12 cellular contexts compared by ENCODE assay signal in genomic region chr6:46772754-46773153, GRCh38. TPM values are rescaled to one million over a fixed set of nuclear protein-coding genes. Genes with fewer than 3 reads are reported as not detected.
A peak's percentile ranks its signal among the peaks of the same experiment; 100 is the strongest.
DNase-seq lines count a peak whose midpoint lies in the region; ATAC-seq, FAIRE-seq and TF ChIP-seq lines count a peak whose summit lies in the region.
"Had no signal": no experiment of that assay in that cellular context is flagged by ENCODE, and none has a peak within 500 bp of the region (broad histone marks: within the 10 kb centered on the region; RNA-seq: fewer than 3 reads in every experiment).

No MANE protein-coding gene starts in this region.

- no peaks in the 10 kb centered on the region for H3K36me3 Mint-ChIP-seq in CD4-positive, alpha-beta T cell (ENCODE audit: low read depth)
- H3K36me3 Mint-ChIP-seq in T-helper 2 cell treated with Interferon-gamma antibody and Interleukin-4, amounts not matched to agents 5 μg/mL and 100 μg/mL, for 36 hours (ENCODE audit: low read depth): no peaks in the 10 kb centered on the region

- TF ChIP-seq RAD21 in GM12878 (IDR thresholded peaks at IDR 0.05; ENCODE audit: insufficient read depth, low read depth, low read length): no peak

- H3K9me3 Mint-ChIP-seq in CD4-positive, alpha-beta T cell: no peaks in the 10 kb centered on the region
- no peaks in the 10 kb centered on the region for H3K9me3 Mint-ChIP-seq in T-helper 2 cell treated with Interferon-gamma antibody and Interleukin-4, amounts not matched to agents 5 μg/mL and 100 μg/mL, for 36 hours

- no peak for TF ChIP-seq POLR2A in GM12878 (IDR thresholded peaks at IDR 0.05; ENCODE audit: low read depth, low read length)

- no peak overlapping the region for H2AFZ ChIP-seq in GM12878 (ENCODE audit: control insufficient read depth, low read depth, low read length)

- POLR2A ChIA-PET in GM12878 (lab: Charles Lee): no interaction called here
- POLR2A ChIA-PET in CD4-positive, alpha-beta T cell (lab: Charles Lee): no interaction called here

- FAIRE-seq in GM12878 (lab: Jason Lieb, UNC): no peak
- no peak for FAIRE-seq in pancreas (lab: Jason Lieb, UNC)

- H3K9me3 ChIP-seq in GM12878 (replicated peaks; ENCODE audit: control insufficient read depth, insufficient read depth, low read length) (no peaks in the 10 kb centered on the region), pancreas (no peaks in the 10 kb centered on the region)
- no peaks in the 10 kb centered on the region for H3K9me3 ChIP-seq in CD4-positive, alpha-beta T cell (ENCODE audit: control insufficient read depth, low read length)

- CTCF ChIA-PET in GM12878 (lab: Yijun Ruan, JAX): no interaction called here
- CTCF ChIA-PET in CD4-positive, alpha-beta T cell (lab: Charles Lee): no interaction called here

- 0% methylated on average over 2 of the region's 2 CpGs for WGBS in GM12878 (ENCODE audit: insufficient coverage, insufficient replicate concordance, low lambda C conversion rate, missing lambda C conversion rate)
- 76 to 82% methylated on average over 2 of the region's 2 CpGs for WGBS in pancreas, 2 donors

- H3K27ac Mint-ChIP-seq in CD4-positive, alpha-beta T cell: no peak overlapping the region
- H3K27ac Mint-ChIP-seq in T-helper 2 cell treated with Interferon-gamma antibody and Interleukin-4, amounts not matched to agents 5 μg/mL and 100 μg/mL, for 36 hours: no peak overlapping the region

- TF ChIP-seq EP300 in GM12878 (IDR thresholded peaks at IDR 0.05; ENCODE audit: borderline replicate concordance in 1 of 2, control insufficient read depth in 1 of 2, low read depth in 2 of 2, low read length in 2 of 2): no peak

- H3K4me1 ChIP-seq in GM12878 (ENCODE audit: control insufficient read depth, insufficient read depth, low read length) (no peaks in the 10 kb centered on the region), pancreas (no peaks in the 10 kb centered on the region)

- RAD21 ChIA-PET in GM12878 (lab: Charles Lee; ENCODE audit: unreplicated experiment): no interaction called here

- H3K4me3 ChIP-seq in GM12878 (no peak overlapping the region), pancreas (no peak overlapping the region)

- BruUV-seq in GM12878 (replicated peaks; lab: Mats Ljungman, UMichigan): no TSS peak

- in situ Hi-C loops in GM12878 (cut with MboI): loop anchor here (10.0 kb wide), 1 partner anchor 348 kb away; no protein-coding TSS in a partner anchor

- no peaks in the 10 kb centered on the region for H3K79me2 ChIP-seq in GM12878 (ENCODE audit: control insufficient read depth, insufficient read depth, low read length)

- no peak overlapping the region for H3K4me2 ChIP-seq in GM12878 (ENCODE audit: control insufficient read depth, insufficient read depth)

- H3K4me3 Mint-ChIP-seq in CD4-positive, alpha-beta T cell: no peak overlapping the region
- H3K4me3 Mint-ChIP-seq in T-helper 2 cell treated with Interferon-gamma antibody and Interleukin-4, amounts not matched to agents 5 μg/mL and 100 μg/mL, for 36 hours: no peak overlapping the region

- H3K27ac ChIP-seq in GM12878 (ENCODE audit: control insufficient read depth, insufficient read depth) (no peak overlapping the region), pancreas (peak overlapping the region in 1 of 4 donors; percentile 35)
- no peak overlapping the region for H3K27ac ChIP-seq in CD4-positive, alpha-beta T cell (ENCODE audit: low read depth, low read length)

- H3K27me3 Mint-ChIP-seq in CD4-positive, alpha-beta T cell: peaks cover 14% of the 10 kb centered on the region
- H3K27me3 Mint-ChIP-seq in T-helper 2 cell treated with Interferon-gamma antibody and Interleukin-4, amounts not matched to agents 5 μg/mL and 100 μg/mL, for 36 hours (ENCODE audit: low read depth): no peaks in the 10 kb centered on the region

- no peak for TF ChIP-seq CTCF in GM12878 (IDR thresholded peaks at IDR 0.05 in 2 of 3, conservative IDR thresholded peaks at IDR 0.05 in 1 of 3; ENCODE audit: control insufficient read depth in 2 of 3, extremely low read depth in 1 of 3, insufficient read depth in 1 of 3, low read depth in 3 of 3, low read length in 3 of 3)
- TF ChIP-seq CTCF in pancreas (IDR thresholded peaks at IDR 0.05): no peak
- TF ChIP-seq CTCF in CD4-positive, alpha-beta T cell (IDR thresholded peaks at IDR 0.05): no peak

- no peaks in the 10 kb centered on the region for H3K27me3 ChIP-seq in GM12878 (replicated peaks in 1 of 2; ENCODE audit: control insufficient read depth in 2 of 2, insufficient read depth in 2 of 2, low read length in 1 of 2)
- no peaks in the 10 kb centered on the region for H3K27me3 ChIP-seq in pancreas
- no peaks in the 10 kb centered on the region for H3K27me3 ChIP-seq in CD4-positive, alpha-beta T cell (ENCODE audit: control insufficient read depth, insufficient read depth, low read length)

- H4K20me1 ChIP-seq in GM12878 (ENCODE audit: control insufficient read depth, insufficient read depth): no peaks in the 10 kb centered on the region

- peak; percentile 66 for ATAC-seq in GM18867 (IDR thresholded peaks at IDR 0.05; ENCODE audit: unreplicated experiment)
- ATAC-seq in HG03095 (IDR thresholded peaks at IDR 0.05; ENCODE audit: unreplicated experiment): peak; percentile 57
- ATAC-seq in GM12878: no peak; the same call in 2 of the 3 replicates
- peak in 3 of 4 donors; percentile 11 to 82 (median 81) for ATAC-seq in pancreas
- no peak for ATAC-seq in CD4-positive, alpha-beta T cell (ENCODE audit: poor library complexity)

- SMC1A ChIA-PET in GM12878 (lab: Charles Lee; ENCODE audit: uncharacterized antibody, unreplicated experiment): no interaction called here

- DNase-seq in GM12878 (ENCODE audit: low read depth, low spot score) (peak; percentile 9), pancreas (peak in 1 of 6 donors; percentile 56), dermis blood vessel endothelial cell (no peak), SHP77 treated with DMSO at 0.1 percent for 48 hours (lab: John Stamatoyannopoulos, UW) (no peak)
- DNase-seq in CD4-positive, alpha-beta T cell: no peak
- DNase-seq in T-helper 2 cell treated with Interferon-gamma antibody and Interleukin-4, amounts not matched to agents 5 μg/mL and 100 μg/mL, for 36 hours (ENCODE audit: low spot score): no peak
- DNase-seq: amniotic stem cell, erythroblast had no signal

- no peak overlapping the region for H3K9ac ChIP-seq in GM12878 (ENCODE audit: control insufficient read depth, insufficient read depth, low read length)

- intact Hi-C loops in GM12878 (cut with micrococcal nuclease; ENCODE audit: unreplicated experiment) (no loop called here), pancreas (cut with DNase I) (no loop called here)
- intact Hi-C loops in CD4-positive, alpha-beta T cell (cut with DNase I, micrococcal nuclease): no loop called here

- no peaks in the 10 kb centered on the region for H3K4me1 Mint-ChIP-seq in CD4-positive, alpha-beta T cell (ENCODE audit: low read depth)
- H3K4me1 Mint-ChIP-seq in T-helper 2 cell treated with Interferon-gamma antibody and Interleukin-4, amounts not matched to agents 5 μg/mL and 100 μg/mL, for 36 hours (ENCODE audit: low read depth): no peaks in the 10 kb centered on the region

- H3K36me3 ChIP-seq in GM12878 (ENCODE audit: control insufficient read depth in 2 of 2, insufficient read depth in 2 of 2, low read length in 1 of 2) (no peaks in the 10 kb centered on the region), pancreas (no peaks in the 10 kb centered on the region)

RNA-seq across cellular contexts. Expression of gene MEP1A, which starts 20.4 kb away (rescaled TPM):
- total RNA-seq in GM12878 (2013; cell fraction: nucleolus; rRNA removed): not detected in 2 replicates
- not detected in 2 replicates for total RNA-seq in GM12878 (2014; rRNA removed)
- not detected in 2 replicates for total RNA-seq in GM12878 (2014; rRNA removed; fragmentation: Illumina TruSeq; extraction: Trizol)
- total RNA-seq in GM12878 (2021): not detected in 2 replicates
- polyA plus RNA-seq in GM12878 (2011; ENCODE audit: low read depth): not detected
- polyA plus RNA-seq in GM12878 (2011; rRNA removed): not detected in 2 replicates
- polyA plus RNA-seq in GM12878 (2011; cell fraction: cytosol; rRNA removed): not detected in 2 replicates
- polyA plus RNA-seq in GM12878 (2011; cell fraction: nucleus; rRNA removed): not detected in 2 replicates
- polyA plus RNA-seq in GM12878 (2012): not detected in 2 replicates
- polyA plus RNA-seq in GM12878 (2014; fragmentation: Illumina TruSeq; extraction: Trizol): not detected in 2 replicates
- not detected for polyA plus RNA-seq in GM12878 (2014; fragmentation: Nextera tagmentation; extraction: Ambion mirVana)
- not detected in 2 replicates for polyA plus RNA-seq in GM12878 (2014; rRNA removed)
- polyA plus RNA-seq in GM12878 (2016; fragmentation: Nextera tagmentation; extraction: Ambion mirVana): not detected
- not detected in 2 replicates for polyA minus RNA-seq in GM12878 (2011; rRNA and poly(A)+ RNA removed)
- not detected in 2 replicates for polyA minus RNA-seq in GM12878 (2011; cell fraction: cytosol; rRNA and poly(A)+ RNA removed)
- polyA minus RNA-seq in GM12878 (2011; cell fraction: nucleus; rRNA and poly(A)+ RNA removed): not detected in 2 replicates
- 1 to 10 TPM in 2 of 6 donors, under 1 TPM in 4; 0.09 to 2.7 (median 0.37) TPM for total RNA-seq in pancreas
- polyA plus RNA-seq in pancreas: under 1 TPM; 0.02 to 0.34 TPM
- not detected for total RNA-seq in CD4-positive, alpha-beta T cell
- not detected in 2 replicates for total RNA-seq in dermis blood vessel endothelial cell
- total RNA-seq: RPMI7951, urinary bladder had no signal
- polyA plus RNA-seq: urinary bladder had no signal

RNA-seq across cellular contexts. Expression of gene ANKRD66, which starts 26.0 kb away (rescaled TPM):
- total RNA-seq in GM12878 (2013; cell fraction: nucleolus; rRNA removed): not detected in 2 replicates
- total RNA-seq in GM12878 (2014; rRNA removed) (not detected in 2 replicates), GM12878 (2014; rRNA removed; fragmentation: Illumina TruSeq; extraction: Trizol) (not detected in 2 replicates), GM12878 (2021) (not detected in 2 replicates), pancreas (not detected), dermis blood vessel endothelial cell (not detected in 2 replicates)
- not detected for polyA plus RNA-seq in GM12878 (2011; ENCODE audit: low read depth)
- polyA plus RNA-seq in GM12878 (2011; rRNA removed) (not detected in 2 replicates), GM12878 (2014; fragmentation: Illumina TruSeq; extraction: Trizol) (not detected in 2 replicates), GM12878 (2014; fragmentation: Nextera tagmentation; extraction: Ambion mirVana) (not detected), GM12878 (2014; rRNA removed) (not detected in 2 replicates), GM12878 (2016; fragmentation: Nextera tagmentation; extraction: Ambion mirVana) (not detected), pancreas (not detected)
- not detected in 2 replicates for polyA plus RNA-seq in GM12878 (2011; cell fraction: cytosol; rRNA removed)
- polyA plus RNA-seq in GM12878 (2011; cell fraction: nucleus; rRNA removed): not detected in 2 replicates
- not detected in 2 replicates for polyA plus RNA-seq in GM12878 (2012)
- not detected in 2 replicates for polyA minus RNA-seq in GM12878 (2011; rRNA and poly(A)+ RNA removed)
- polyA minus RNA-seq in GM12878 (2011; cell fraction: cytosol; rRNA and poly(A)+ RNA removed): not detected in 2 replicates
- not detected in 2 replicates for polyA minus RNA-seq in GM12878 (2011; cell fraction: nucleus; rRNA and poly(A)+ RNA removed)
- not detected for total RNA-seq in CD4-positive, alpha-beta T cell
- total RNA-seq: RPMI7951, urinary bladder had no signal
- polyA plus RNA-seq: urinary bladder had no signal

RNA-seq across cellular contexts. Expression of gene PLA2G7, which starts 37.6 kb away (rescaled TPM):
- total RNA-seq in GM12878 (2013; cell fraction: nucleolus; rRNA removed): not detected in 2 replicates
- not detected in 2 replicates for total RNA-seq in GM12878 (2014; rRNA removed)
- not detected in 2 replicates for total RNA-seq in GM12878 (2014; rRNA removed; fragmentation: Illumina TruSeq; extraction: Trizol)
- total RNA-seq in GM12878 (2021): not detected in 2 replicates
- polyA plus RNA-seq in GM12878 (2011; ENCODE audit: low read depth): not detected
- not detected in 2 replicates for polyA plus RNA-seq in GM12878 (2011; rRNA removed)
- polyA plus RNA-seq in GM12878 (2011; cell fraction: cytosol; rRNA removed): not detected in 2 replicates
- polyA plus RNA-seq in GM12878 (2011; cell fraction: nucleus; rRNA removed): not detected in 2 replicates
- polyA plus RNA-seq in GM12878 (2012): not detected in 2 replicates
- not detected in 2 replicates for polyA plus RNA-seq in GM12878 (2014; fragmentation: Illumina TruSeq; extraction: Trizol)
- not detected for polyA plus RNA-seq in GM12878 (2014; fragmentation: Nextera tagmentation; extraction: Ambion mirVana)
- polyA plus RNA-seq in GM12878 (2014; rRNA removed): not detected in 2 replicates
- polyA plus RNA-seq in GM12878 (2016; fragmentation: Nextera tagmentation; extraction: Ambion mirVana): not detected
- not detected in 2 replicates for polyA minus RNA-seq in GM12878 (2011; rRNA and poly(A)+ RNA removed)
- polyA minus RNA-seq in GM12878 (2011; cell fraction: cytosol; rRNA and poly(A)+ RNA removed): not detected in 2 replicates
- polyA minus RNA-seq in GM12878 (2011; cell fraction: nucleus; rRNA and poly(A)+ RNA removed): not detected in 2 replicates
- 1 to 10 TPM in 2 of 6 donors, under 1 TPM in 2, not detected in 2; 0.09 to 8.1 (median 1.3) TPM for total RNA-seq in pancreas
- under 1 TPM; 0.16 to 0.19 TPM for polyA plus RNA-seq in pancreas
- not detected for total RNA-seq in CD4-positive, alpha-beta T cell
- total RNA-seq in dermis blood vessel endothelial cell: not detected in 2 replicates

Comparison
In these comparisons a context has a peak if more than half of its experiments do, and no peak if none do; other contexts are left out.
1. ATAC-seq: peak in GM18867 (single experiment), HG03095 (single experiment) and pancreas (3 of 4); none in GM12878 (single experiment) and CD4-positive, alpha-beta T cell (single experiment).